ENCODE assay signal across 8 cellular contexts in genomic region chr3:29759443-29760033, GRCh38.
DNase-seq lines count a peak whose midpoint lies in the region; ATAC-seq and TF ChIP-seq lines count a peak whose summit lies in the region.
"Had no signal": no experiment of that assay in that cellular context is flagged by ENCODE, and none has a peak within 500 bp of the region (broad histone marks: within the 10 kb centered on the region; RNA-seq: fewer than 3 reads in every experiment).

No MANE protein-coding gene starts in this region.

- H3K4me3 Mint-ChIP-seq in type B pancreatic cell: no peak overlapping the region

- TF ChIP-seq CTCF in brain microvascular endothelial cell (IDR thresholded peaks at IDR 0.05; ENCODE audit: low read depth, low read length, missing control alignments) (no peak), right lobe of liver (IDR thresholded peaks at IDR 0.05) (no peak), type B pancreatic cell (conservative IDR thresholded peaks at IDR 0.05) (no peak), lower leg skin (IDR thresholded peaks at IDR 0.05) (no peak)

- DNase-seq in NCI-H1930 (lab: John Stamatoyannopoulos, UW): peak; percentile 63 to 75
- no peak for DNase-seq in brain microvascular endothelial cell
- DNase-seq in right lobe of liver: no peak
- DNase-seq in type B pancreatic cell (ENCODE audit: extremely low spot score, unreplicated experiment): no peak
- DNase-seq in lower leg skin (ENCODE audit: low spot score in 2 of 2): no peak
- DNase-seq in NCI-H146 treated with DMSO at 0.1 percent for 48 hours (lab: John Stamatoyannopoulos, UW; ENCODE audit: unreplicated experiment): no peak

- in situ Hi-C loops in brain microvascular endothelial cell (cut with HindIII; ENCODE audit: low pct_ligation_motif_present, low sequenced_read_pairs): loop anchor here (25.0 kb wide), 1 partner anchor 472 kb away; the partner anchor contains the start of gene RBMS3

- no peaks in the 10 kb centered on the region for H3K9me3 Mint-ChIP-seq in type B pancreatic cell

- H3K4me3 ChIP-seq in brain microvascular endothelial cell (ENCODE audit: low read depth, low read length): no peak overlapping the region
- no peak overlapping the region for H3K4me3 ChIP-seq in right lobe of liver
- no peak overlapping the region for H3K4me3 ChIP-seq in lower leg skin (ENCODE audit: low read depth, poor library complexity, severe bottlenecking)
- H3K4me3 ChIP-seq: skin epidermis had no signal

- intact Hi-C loops in right lobe of liver (cut with DNase I) (no loop called here), lower leg skin (cut with DNase I; ENCODE audit: low total_unique reads) (no loop called here)

- peak overlapping the region; percentile 70 for H3K27ac ChIP-seq in brain microvascular endothelial cell
- H3K27ac ChIP-seq in right lobe of liver: peak overlapping the region; percentile 78 to 94 (median 88)

- TF ChIP-seq POLR2A in right lobe of liver (IDR thresholded peaks at IDR 0.05): no peak
- TF ChIP-seq POLR2A in lower leg skin (IDR thresholded peaks at IDR 0.05): no peak

- H3K36me3 Mint-ChIP-seq in type B pancreatic cell: no peaks in the 10 kb centered on the region

- H3K4me1 Mint-ChIP-seq in type B pancreatic cell (ENCODE audit: unreplicated experiment): peaks cover 34% of the 10 kb centered on the region

- peak overlapping the region; percentile 5 for H3K27ac Mint-ChIP-seq in type B pancreatic cell

- H3K27me3 ChIP-seq in brain microvascular endothelial cell (replicated peaks) (no peaks in the 10 kb centered on the region), right lobe of liver (no peaks in the 10 kb centered on the region)

- ATAC-seq in right lobe of liver (peak; percentile 52 to 59 (median 56)), HG03520 (IDR thresholded peaks at IDR 0.05; ENCODE audit: unreplicated experiment) (no peak)

- H3K9me3 ChIP-seq in right lobe of liver: no peaks in the 10 kb centered on the region

- no peaks in the 10 kb centered on the region for H3K27me3 Mint-ChIP-seq in type B pancreatic cell

- H3K4me1 ChIP-seq in right lobe of liver: peaks cover 0 to 33% (median 12%) of the 10 kb centered on the region in 4 donors

- WGBS in right lobe of liver (ENCODE audit: insufficient coverage, low coverage, low lambda C conversion rate, missing lambda C conversion rate): 66% methylated on average over 9 of the region's 9 CpGs
- 68 to 80% methylated on average over 9 of the region's 9 CpGs for WGBS in lower leg skin, 2 donors

- H3K36me3 ChIP-seq in brain microvascular endothelial cell (replicated peaks) (no peaks in the 10 kb centered on the region), right lobe of liver (no peaks in the 10 kb centered on the region)

Comparison
In these comparisons a context has a peak if more than half of its experiments do, and no peak if none do; other contexts are left out.
1. DNase-seq: peak in NCI-H1930 (2 of 2); none in brain microvascular endothelial cell (single experiment), right lobe of liver (0 of 3), type B pancreatic cell (single experiment), lower leg skin (0 of 2) and NCI-H146 treated with DMSO at 0.1 percent for 48 hours (single experiment).